Comparison of ENCODE assay signal across 12 cellular contexts in the genomic region with DNA sequence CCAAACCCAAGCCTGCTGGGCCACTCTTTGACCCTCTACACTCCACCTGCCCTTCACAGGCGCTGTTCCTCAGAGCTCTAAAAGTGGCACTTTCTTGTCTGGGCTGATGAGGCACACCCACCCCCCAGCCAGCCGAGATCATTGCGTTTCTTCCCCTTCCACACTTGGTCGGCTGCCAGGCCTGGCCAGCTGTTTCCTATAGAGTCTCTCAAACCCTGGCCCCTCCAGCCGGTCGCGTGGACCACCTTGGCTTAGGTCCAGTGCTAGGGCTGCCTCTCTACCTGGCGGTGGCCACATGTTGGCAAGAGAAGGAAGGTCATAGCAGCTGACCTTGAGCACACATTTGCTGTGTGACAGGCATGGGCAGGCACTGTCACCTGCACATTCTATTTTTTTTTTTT.
DNase-seq lines count a peak whose midpoint lies in the region; ATAC-seq and TF ChIP-seq lines count a peak whose summit lies in the region.
"Had no signal": no experiment of that assay in that cellular context is flagged by ENCODE, and none has a peak within 500 bp of the region (broad histone marks: within the 10 kb centered on the region; RNA-seq: fewer than 3 reads in every experiment).

No MANE protein-coding gene starts in this region.

- intact Hi-C loops in body of pancreas (cut with DNase I) (no loop called here), transverse colon (cut with DNase I; ENCODE audit: low total_unique reads) (no loop called here)

- H3K27ac ChIP-seq in body of pancreas: peak overlapping the region in 3 of 4 donors; percentile 41 to 54 (median 53)
- H3K27ac ChIP-seq in lung (ENCODE audit: low read depth in 1 of 2, low read length in 1 of 2): no peak overlapping the region
- peak overlapping the region in 1 of 4 donors; percentile 30 for H3K27ac ChIP-seq in transverse colon

- H3K36me3 ChIP-seq in body of pancreas (replicated peaks in 1 of 2; ENCODE audit: insufficient read depth in 1 of 2, low read depth in 2 of 2): peaks cover 0 to 11% of the 10 kb centered on the region in 2 donors
- peaks cover 9 to 22% of the 10 kb centered on the region in 2 donors for H3K36me3 ChIP-seq in lung (ENCODE audit: control insufficient read depth in 2 of 2, insufficient read depth in 2 of 2, low read length in 2 of 2)
- H3K36me3 ChIP-seq in transverse colon: peaks cover 0 to 14% (median 3%) of the 10 kb centered on the region in 4 donors

- H3K9me3 ChIP-seq in body of pancreas (no peaks in the 10 kb centered on the region), lung (ENCODE audit: control insufficient read depth in 2 of 2, insufficient read depth in 1 of 2, low read length in 1 of 2) (peaks cover 0 to 2% of the 10 kb centered on the region in 2 donors), transverse colon (no peaks in the 10 kb centered on the region)
- H3K9me3 ChIP-seq: Peyer's patch had no signal

- in situ Hi-C loops in transverse colon (cut with MboI; ENCODE audit: low pct_ligation_motif_present in 1 of 4, low pct_unique_long_range_greater_than_20kb in 1 of 4, low sequenced_read_pairs in 3 of 4): no loop called here

- no peak overlapping the region for H3K4me3 Mint-ChIP-seq in activated T-cell treated with anti-CD3 and anti-CD28 coated beads, Interleukin-2, amount 50 U/mL, for 72 hours
- no peak overlapping the region for H3K4me3 Mint-ChIP-seq in activated T-cell treated with anti-CD3 and anti-CD28 coated beads, Interleukin-2, amount 50 U/mL, for 4 hours
- H3K4me3 Mint-ChIP-seq in activated CD4-positive, alpha-beta T cell treated with anti-CD3 and anti-CD28 coated beads, Interleukin-2, amount 10 ng/mL, durations not matched to agents 7 days and 5 days: no peak overlapping the region

- CTCF ChIA-PET in activated CD4-positive, alpha-beta T cell treated with anti-CD3 and anti-CD28 coated beads, Interleukin-2, amount 10 ng/mL, durations not matched to agents 7 days and 5 days (lab: Charles Lee): interaction anchor here (0.7 to 1.1 kb wide), 4 partner anchors 13 to 50 kb away, joined by 3 to 5 read pairs (median 4); no protein-coding TSS in a partner anchor

- WGBS in body of pancreas, 2 donors: 0 to 15% methylated on average over 7 to 8 of the region's 8 CpGs
- WGBS in lung, 2 donors: 6 to 21% methylated on average over 8 of the region's 8 CpGs
- 58% methylated on average over 8 of the region's 8 CpGs; no CpG with 5 or more reads in 1 of the 2 donors for WGBS in transverse colon (ENCODE audit: low coverage in 1 of 2), 2 donors

- peaks cover 35% of the 10 kb centered on the region for H3K4me1 ChIP-seq in body of pancreas
- peaks cover 0 to 16% of the 10 kb centered on the region in 2 donors for H3K4me1 ChIP-seq in lung (ENCODE audit: control insufficient read depth in 2 of 2, insufficient read depth in 2 of 2, low read length in 2 of 2)
- H3K4me1 ChIP-seq in transverse colon: peaks cover 4 to 21% (median 8%) of the 10 kb centered on the region in 4 donors

- no peak for TF ChIP-seq CTCF in body of pancreas (IDR thresholded peaks at IDR 0.05)
- no peak for TF ChIP-seq CTCF in lung (IDR thresholded peaks at IDR 0.05; ENCODE audit: control extremely low read depth, extremely low read depth)
- no peak for TF ChIP-seq CTCF in transverse colon (IDR thresholded peaks at IDR 0.05)

- H3K9me3 Mint-ChIP-seq in activated T-cell treated with anti-CD3 and anti-CD28 coated beads, Interleukin-2, amount 50 U/mL, for 72 hours: no peaks in the 10 kb centered on the region
- no peaks in the 10 kb centered on the region for H3K9me3 Mint-ChIP-seq in activated T-cell treated with anti-CD3 and anti-CD28 coated beads, Interleukin-2, amount 50 U/mL, for 4 hours
- H3K9me3 Mint-ChIP-seq in activated CD4-positive, alpha-beta T cell treated with anti-CD3 and anti-CD28 coated beads, Interleukin-2, amount 10 ng/mL, durations not matched to agents 7 days and 5 days: no peaks in the 10 kb centered on the region

- no peak for ATAC-seq in activated T-cell treated with anti-CD3 and anti-CD28 coated beads, Interleukin-2, amount 50 U/mL, for 72 hours (replicated peaks in 1 of 2)
- no peak for ATAC-seq in activated T-cell treated with anti-CD3 and anti-CD28 coated beads, Interleukin-2, amount 50 U/mL, for 4 hours
- ATAC-seq in body of pancreas: peak; percentile 47
- ATAC-seq in lung (ENCODE audit: insufficient read depth, low FRiP score): no peak
- no peak for ATAC-seq in HG03175 (IDR thresholded peaks at IDR 0.05; ENCODE audit: unreplicated experiment)
- no peak for ATAC-seq in HG02678 (IDR thresholded peaks at IDR 0.05; ENCODE audit: unreplicated experiment)

- POLR2A ChIA-PET in activated CD4-positive, alpha-beta T cell treated with anti-CD3 and anti-CD28 coated beads, Interleukin-2, amount 10 ng/mL, durations not matched to agents 7 days and 5 days (lab: Charles Lee): no interaction called here

- no peak for DNase-seq in activated T-cell treated with anti-CD3 and anti-CD28 coated beads, Interleukin-2, amount 50 U/mL, for 72 hours
- DNase-seq in activated T-cell treated with anti-CD3 and anti-CD28 coated beads, Interleukin-2, amount 50 U/mL, for 4 hours: no peak
- DNase-seq in body of pancreas (peak; percentile 41 to 61 (median 58)), lung (ENCODE audit: low spot score) (peak; percentile 41), transverse colon (peak; percentile 56)
- no peak for DNase-seq in activated CD4-positive, alpha-beta T cell treated with anti-CD3 and anti-CD28 coated beads, Interleukin-2, amount 10 ng/mL, durations not matched to agents 7 days and 5 days
- DNase-seq: activated CD8-positive, alpha-beta memory T cell treated with anti-CD3 and anti-CD28 coated beads, Interleukin-2, amount 50 U/mL, for 4 hours; AML-193; effector memory CD4-positive, alpha-beta T cell had no signal

- peaks cover 2 to 5% of the 10 kb centered on the region in 2 donors for H3K36me3 Mint-ChIP-seq in activated T-cell treated with anti-CD3 and anti-CD28 coated beads, Interleukin-2, amount 50 U/mL, for 72 hours (ENCODE audit: insufficient read depth in 2 of 2)
- peaks cover 10% of the 10 kb centered on the region for H3K36me3 Mint-ChIP-seq in activated T-cell treated with anti-CD3 and anti-CD28 coated beads, Interleukin-2, amount 50 U/mL, for 4 hours (ENCODE audit: insufficient read depth)
- peaks cover 10% of the 10 kb centered on the region for H3K36me3 Mint-ChIP-seq in activated CD4-positive, alpha-beta T cell treated with anti-CD3 and anti-CD28 coated beads, Interleukin-2, amount 10 ng/mL, durations not matched to agents 7 days and 5 days (ENCODE audit: low read depth)

- H3K27me3 Mint-ChIP-seq in activated T-cell treated with anti-CD3 and anti-CD28 coated beads, Interleukin-2, amount 50 U/mL, for 72 hours (ENCODE audit: low read depth): no peaks in the 10 kb centered on the region
- H3K27me3 Mint-ChIP-seq in activated T-cell treated with anti-CD3 and anti-CD28 coated beads, Interleukin-2, amount 50 U/mL, for 4 hours (ENCODE audit: low read depth): no peaks in the 10 kb centered on the region
- no peaks in the 10 kb centered on the region for H3K27me3 Mint-ChIP-seq in activated CD4-positive, alpha-beta T cell treated with anti-CD3 and anti-CD28 coated beads, Interleukin-2, amount 10 ng/mL, durations not matched to agents 7 days and 5 days

- H3K4me1 Mint-ChIP-seq in activated T-cell treated with anti-CD3 and anti-CD28 coated beads, Interleukin-2, amount 50 U/mL, for 72 hours (ENCODE audit: low read depth): peaks cover 15% of the 10 kb centered on the region
- peaks cover 15% of the 10 kb centered on the region for H3K4me1 Mint-ChIP-seq in activated T-cell treated with anti-CD3 and anti-CD28 coated beads, Interleukin-2, amount 50 U/mL, for 4 hours (ENCODE audit: low read depth)
- peaks cover 16% of the 10 kb centered on the region for H3K4me1 Mint-ChIP-seq in activated CD4-positive, alpha-beta T cell treated with anti-CD3 and anti-CD28 coated beads, Interleukin-2, amount 10 ng/mL, durations not matched to agents 7 days and 5 days

- TF ChIP-seq POLR2A in body of pancreas (IDR thresholded peaks at IDR 0.05) (no peak), transverse colon (IDR thresholded peaks at IDR 0.05) (no peak)

- H3K4me3 ChIP-seq in body of pancreas (no peak overlapping the region), lung (no peak overlapping the region), transverse colon (no peak overlapping the region)
- H3K4me3 ChIP-seq: Peyer's patch had no signal

- H3K27me3 ChIP-seq in body of pancreas: no peaks in the 10 kb centered on the region
- no peaks in the 10 kb centered on the region for H3K27me3 ChIP-seq in lung (ENCODE audit: control insufficient read depth, insufficient read depth)
- no peaks in the 10 kb centered on the region for H3K27me3 ChIP-seq in transverse colon
- H3K27me3 ChIP-seq: Peyer's patch had no signal

- TF ChIP-seq EP300 in transverse colon (IDR thresholded peaks at IDR 0.05; ENCODE audit: low read depth): no peak

- peak overlapping the region; percentile 27 for H3K27ac Mint-ChIP-seq in activated T-cell treated with anti-CD3 and anti-CD28 coated beads, Interleukin-2, amount 50 U/mL, for 72 hours
- H3K27ac Mint-ChIP-seq in activated CD4-positive, alpha-beta T cell treated with anti-CD3 and anti-CD28 coated beads, Interleukin-2, amount 10 ng/mL, durations not matched to agents 7 days and 5 days: no peak overlapping the region

Comparison
In these comparisons a context has a peak if more than half of its experiments do, and no peak if none do; other contexts are left out.
1. DNase-seq: peak in body of pancreas (4 of 4), lung (single experiment) and transverse colon (single experiment); none in activated T-cell treated with anti-CD3 and anti-CD28 coated beads, Interleukin-2, amount 50 U/mL, for 72 hours (0 of 2), activated T-cell treated with anti-CD3 and anti-CD28 coated beads, Interleukin-2, amount 50 U/mL, for 4 hours (single experiment) and activated CD4-positive, alpha-beta T cell treated with anti-CD3 and anti-CD28 coated beads, Interleukin-2, amount 10 ng/mL, durations not matched to agents 7 days and 5 days (single experiment).
2. H3K27ac ChIP-seq: peak in body of pancreas (3 of 4); none in lung (0 of 2).